In genomic region chr1:246355421-246356230, GRCh38 we compare ENCODE assay signal across 14 cellular contexts.
DNase-seq lines count a peak whose midpoint lies in the region; ATAC-seq and TF ChIP-seq lines count a peak whose summit lies in the region.
"Had no signal": no experiment of that assay in that cellular context is flagged by ENCODE, and none has a peak within 500 bp of the region (broad histone marks: within the 10 kb centered on the region; RNA-seq: fewer than 3 reads in every experiment).

No MANE protein-coding gene starts in this region.

- no peaks in the 10 kb centered on the region for H3K9me2 ChIP-seq in Loucy (replicated peaks; ENCODE audit: low read depth, low read length)

- H3K4me3 ChIP-seq in Loucy (ENCODE audit: low read length, poor library complexity, severe bottlenecking), result no peak overlapping the region
- H3K4me3 ChIP-seq in endodermal cell (ENCODE audit: low read length), result peak overlapping the region; percentile 48
- H3K4me3 ChIP-seq in neural progenitor cell, result no peak overlapping the region
- H3K4me3 ChIP-seq: BLaER1, body of pancreas, lower lobe of right lung, upper lobe of right lung had no signal

- H3K4me3 Mint-ChIP-seq in endodermal cell (no peak overlapping the region), neural progenitor cell (peak overlapping the region; percentile 54)
- H3K4me3 Mint-ChIP-seq: activated B cell treated with CpG ODN at 0.5 μM for 24 hours; stimulated activated effector memory CD8-positive, alpha-beta T cell treated with anti-CD3 and anti-CD28 coated beads, Interleukin-12 subunit alpha, Interleukin-12 subunit beta, amount 100 ng/mL, for 72 hours had no signal

- H3K36me3 ChIP-seq in Loucy (ENCODE audit: insufficient read depth, low read length) (0 out of 2 replicates have a peak, but pooled peaks cover 3% of the 10 kb centered on the region), endodermal cell (ENCODE audit: control insufficient read depth, insufficient read depth, low read length) (no peaks in the 10 kb centered on the region), neural progenitor cell (no peaks in the 10 kb centered on the region)
- H3K36me3 ChIP-seq: BLaER1, lower lobe of right lung, upper lobe of right lung had no signal

- no peaks in the 10 kb centered on the region for H3F3A ChIP-seq in Loucy (ENCODE audit: low read depth)
- peaks cover 5% of the 10 kb centered on the region for H3F3A ChIP-seq in neural progenitor cell (ENCODE audit: low read depth)

- H3K4me1 ChIP-seq in Loucy (ENCODE audit: insufficient read depth, low read length, poor library complexity, severe bottlenecking) (no peaks in the 10 kb centered on the region), endodermal cell (ENCODE audit: control insufficient read depth, insufficient read depth, low read length) (no peaks in the 10 kb centered on the region), neural progenitor cell (peaks cover 4% of the 10 kb centered on the region)
- H3K4me1 ChIP-seq: BLaER1, body of pancreas, lower lobe of right lung, upper lobe of right lung had no signal

- peaks cover 11% of the 10 kb centered on the region for H3K9me3 Mint-ChIP-seq in endodermal cell
- H3K9me3 Mint-ChIP-seq in neural progenitor cell, result peaks cover 34% of the 10 kb centered on the region

- TF ChIP-seq CTCF in Loucy (conservative IDR thresholded peaks at IDR 0.05; ENCODE audit: low read length), result peak; percentile 15; the same call in 1 of the 2 replicates
- TF ChIP-seq CTCF in endodermal cell (conservative IDR thresholded peaks at IDR 0.05), result peak; percentile 69
- TF ChIP-seq CTCF in neural progenitor cell (IDR thresholded peaks at IDR 0.05), result no peak

- H3K79me2 ChIP-seq in Loucy (ENCODE audit: insufficient read depth, low read length) (peaks cover 6% of the 10 kb centered on the region; the same call in 1 of the 2 replicates), neural progenitor cell (ENCODE audit: low read depth) (no peaks in the 10 kb centered on the region)

- H2AFZ ChIP-seq in Loucy (ENCODE audit: low read length), result no peak overlapping the region
- no peak overlapping the region for H2AFZ ChIP-seq in neural progenitor cell (replicated peaks)

- H3K27me3 ChIP-seq in Loucy (ENCODE audit: insufficient read depth, low read length, poor library complexity, severe bottlenecking), result no peaks in the 10 kb centered on the region
- H3K27me3 ChIP-seq in endodermal cell (ENCODE audit: control insufficient read depth, insufficient read depth, low read length, poor library complexity, severe bottlenecking), result no peaks in the 10 kb centered on the region
- H3K27me3 ChIP-seq in neural progenitor cell, result no peaks in the 10 kb centered on the region
- H3K27me3 ChIP-seq: BLaER1, body of pancreas, upper lobe of right lung had no signal

- no peak overlapping the region for H3K4me2 ChIP-seq in Loucy (ENCODE audit: low read depth, low read length, poor library complexity, severe bottlenecking)
- H3K4me2 ChIP-seq in neural progenitor cell, result no peak overlapping the region
- H3K4me2 ChIP-seq: BLaER1 had no signal

- H4K20me1 ChIP-seq in Loucy (ENCODE audit: insufficient read depth, low read length, poor library complexity, severe bottlenecking) (no peaks in the 10 kb centered on the region), neural progenitor cell (ENCODE audit: low read depth) (no peaks in the 10 kb centered on the region)
- H4K20me1 ChIP-seq: BLaER1 had no signal

- DNase-seq in ELF-1 (ENCODE audit: low read depth, low spot score) (peak; percentile 75), endodermal cell (peak; percentile 81), neural progenitor cell (ENCODE audit: low spot score) (peak; percentile 21), cerebellum (ENCODE audit: low spot score) (no peak)
- no peak for DNase-seq in stimulated activated CD4-positive, alpha-beta T cell treated with anti-CD3 and anti-CD28 coated beads, Interleukin-15, amount 100 ng/mL, for 24 hours
- DNase-seq: activated B cell treated with CpG ODN at 0.5 μM for 24 hours, activated gamma-delta T cell treated with Interleukin-2 at 50 U/mL for 16 hours, lower lobe of right lung, upper lobe of right lung had no signal

- WGBS in endodermal cell (ENCODE audit: insufficient coverage in 1 of 2, insufficient read length in 1 of 2), 2 experiments, result 33 to 61% methylated on average over 2 to 8 of the region's 8 CpGs

- no peak for ATAC-seq in HG03460 (IDR thresholded peaks at IDR 0.05; ENCODE audit: unreplicated experiment)
- ATAC-seq: body of pancreas; lower lobe of right lung; stimulated activated effector memory CD8-positive, alpha-beta T cell treated with anti-CD3 and anti-CD28 coated beads, Interleukin-12 subunit alpha, Interleukin-12 subunit beta, amount 100 ng/mL, for 72 hours; upper lobe of right lung had no signal

- no peaks in the 10 kb centered on the region for H3K27me3 Mint-ChIP-seq in endodermal cell (ENCODE audit: insufficient read depth)
- H3K27me3 Mint-ChIP-seq in neural progenitor cell (ENCODE audit: insufficient read depth, low read depth), result no peaks in the 10 kb centered on the region
- H3K27me3 Mint-ChIP-seq: activated B cell treated with CpG ODN at 0.5 μM for 24 hours had no signal

- H3K9me3 ChIP-seq in Loucy (ENCODE audit: insufficient read depth, low read depth, low read length) (peaks cover 4% of the 10 kb centered on the region; the same call in 1 of the 2 replicates), endodermal cell (ENCODE audit: control insufficient read depth, low read length) (no peaks in the 10 kb centered on the region), neural progenitor cell (ENCODE audit: low read depth) (no peaks in the 10 kb centered on the region)
- H3K9me3 ChIP-seq: body of pancreas, upper lobe of right lung had no signal

- H3K36me3 Mint-ChIP-seq in endodermal cell (ENCODE audit: low read depth) (peaks cover 2% of the 10 kb centered on the region), neural progenitor cell (no peaks in the 10 kb centered on the region)
- H3K36me3 Mint-ChIP-seq: stimulated activated effector memory CD8-positive, alpha-beta T cell treated with anti-CD3 and anti-CD28 coated beads, Interleukin-12 subunit alpha, Interleukin-12 subunit beta, amount 100 ng/mL, for 72 hours had no signal

- peaks cover 38% of the 10 kb centered on the region for H3K4me1 Mint-ChIP-seq in endodermal cell
- H3K4me1 Mint-ChIP-seq in neural progenitor cell, result peaks cover 15% of the 10 kb centered on the region
- H3K4me1 Mint-ChIP-seq: activated B cell treated with CpG ODN at 0.5 μM for 24 hours had no signal

- H3K27ac ChIP-seq in endodermal cell (ENCODE audit: low read depth, low read length) (peak overlapping the region; percentile 90), neural progenitor cell (no peak overlapping the region)
- H3K27ac ChIP-seq: BLaER1, body of pancreas, lower lobe of right lung, upper lobe of right lung had no signal

- H3K9ac ChIP-seq in Loucy (ENCODE audit: low read depth, low read length, poor library complexity, severe bottlenecking) (no peak overlapping the region), endodermal cell (ENCODE audit: extremely low read depth, low read length, poor library complexity, severe bottlenecking) (peak overlapping the region; percentile 70), neural progenitor cell (no peak overlapping the region)
- H3K9ac ChIP-seq: BLaER1 had no signal

- H3K27ac Mint-ChIP-seq in endodermal cell (peak overlapping the region; percentile 69), neural progenitor cell (peak overlapping the region; percentile 85)
- H3K27ac Mint-ChIP-seq: activated B cell treated with CpG ODN at 0.5 μM for 24 hours; stimulated activated effector memory CD8-positive, alpha-beta T cell treated with anti-CD3 and anti-CD28 coated beads, Interleukin-12 subunit alpha, Interleukin-12 subunit beta, amount 100 ng/mL, for 72 hours had no signal

Comparison
In these comparisons a context has a peak if more than half of its experiments do, and no peak if none do; other contexts are left out.
1. DNase-seq: peak in ELF-1 (single experiment), endodermal cell (single experiment) and neural progenitor cell (single experiment); none in cerebellum (single experiment) and stimulated activated CD4-positive, alpha-beta T cell treated with anti-CD3 and anti-CD28 coated beads, Interleukin-15, amount 100 ng/mL, for 24 hours (single experiment).